24 cellular contexts compared by ENCODE assay signal in the genomic region with DNA sequence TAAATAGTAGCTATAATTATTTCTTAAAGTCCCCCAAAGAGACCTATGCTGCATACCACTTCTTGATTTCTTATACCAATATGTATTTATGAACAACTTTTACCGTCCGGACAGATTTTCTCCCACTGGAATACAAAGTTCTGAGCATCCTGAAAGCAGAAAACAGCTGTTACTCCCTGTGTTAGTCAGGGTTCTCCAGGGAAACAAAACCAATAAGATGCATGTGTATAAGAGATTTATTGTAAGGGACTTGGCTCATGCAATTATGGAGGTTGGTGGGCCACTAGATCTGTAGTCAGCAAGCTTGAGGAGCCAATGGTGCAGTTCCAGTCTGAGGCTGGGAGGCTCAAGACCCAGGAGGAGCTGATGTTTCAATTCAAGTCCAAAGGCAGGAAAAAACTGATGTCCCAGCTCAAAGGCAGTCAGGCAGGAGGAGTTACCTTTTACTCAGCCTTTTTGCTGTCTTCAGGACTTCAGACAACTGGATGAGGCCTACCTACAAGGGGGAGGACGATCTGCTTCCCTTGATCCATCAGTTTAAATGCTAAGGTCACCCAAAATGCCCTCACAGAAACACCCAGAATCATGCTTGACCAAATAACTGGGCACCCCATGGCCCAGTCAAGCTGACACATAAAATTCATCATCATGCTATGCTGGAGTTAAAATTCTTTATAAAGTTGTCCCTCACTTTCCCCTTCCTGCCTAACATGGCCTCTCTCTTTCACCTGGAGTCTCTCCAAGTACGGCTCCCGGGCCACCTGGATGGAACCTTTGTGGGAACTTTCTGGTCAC.
"Had no signal": no experiment of that assay in that cellular context is flagged by ENCODE, and none has a peak within 500 bp of the region (broad histone marks: within the 10 kb centered on the region; RNA-seq: fewer than 3 reads in every experiment).

No MANE protein-coding gene starts in this region.

- H3K36me3 ChIP-seq: left ventricle myocardium inferior, neural progenitor cell, neutrophil, right atrium auricular region, spleen, stomach, thyroid gland, transverse colon, upper lobe of right lung had no signal

- H3K4me1 ChIP-seq: left ventricle myocardium inferior, parathyroid adenoma, right atrium auricular region, stomach, testis, thyroid gland, transverse colon, upper lobe of right lung had no signal

- H3K9me3 Mint-ChIP-seq: mesothelial cell of epicardium; naive B cell; natural killer cell; nephron progenitor cell; neural progenitor cell; stimulated activated effector memory CD8-positive, alpha-beta T cell treated with anti-CD3 and anti-CD28 coated beads, Interleukin-12 subunit alpha, Interleukin-12 subunit beta, amount 100 ng/mL, for 72 hours had no signal

- DNase-seq: islet precursor cell; left ventricle myocardium inferior; naive B cell; natural killer cell; nephron progenitor cell; occipital lobe; small intestine; spleen; stimulated activated CD4-positive, alpha-beta T cell treated with anti-CD3 and anti-CD28 coated beads, Interleukin-4, amount 100 ng/mL, for 24 hours; stimulated activated naive CD8-positive, alpha-beta T cell treated with anti-CD3 and anti-CD28 coated beads, Interleukin-15, Interleukin-2, amounts not matched to agents 100 U/mL and 50 U/mL, for 24 hours; stomach; testis; thyroid gland; transverse colon; upper lobe of right lung had no signal

- H3K27ac Mint-ChIP-seq: mesothelial cell of epicardium; naive B cell; natural killer cell; nephron progenitor cell; neural progenitor cell; stimulated activated effector memory CD8-positive, alpha-beta T cell treated with anti-CD3 and anti-CD28 coated beads, Interleukin-12 subunit alpha, Interleukin-12 subunit beta, amount 100 ng/mL, for 72 hours had no signal

- H3K27me3 ChIP-seq: neural progenitor cell, right atrium auricular region, testis, thyroid gland had no signal

- ATAC-seq: natural killer cell; sciatic nerve; stimulated activated effector memory CD8-positive, alpha-beta T cell treated with anti-CD3 and anti-CD28 coated beads, Interleukin-12 subunit alpha, Interleukin-12 subunit beta, amount 100 ng/mL, for 72 hours; stimulated activated naive CD8-positive, alpha-beta T cell treated with anti-CD3 and anti-CD28 coated beads, Interleukin-15, Interleukin-2, amounts not matched to agents 100 U/mL and 50 U/mL, for 24 hours; upper lobe of right lung had no signal

- H3K4me3 ChIP-seq: hepatocyte, left ventricle myocardium inferior, lung, neural progenitor cell, right atrium auricular region, spleen, stomach, testis, thyroid gland, transverse colon, upper lobe of right lung had no signal

- H3K4me3 Mint-ChIP-seq: mesothelial cell of epicardium; naive B cell; natural killer cell; nephron progenitor cell; neural progenitor cell; stimulated activated effector memory CD8-positive, alpha-beta T cell treated with anti-CD3 and anti-CD28 coated beads, Interleukin-12 subunit alpha, Interleukin-12 subunit beta, amount 100 ng/mL, for 72 hours had no signal

- H3K27ac ChIP-seq: hepatocyte, left ventricle myocardium inferior, neural progenitor cell, neutrophil, parathyroid adenoma, right atrium auricular region, spleen, stomach, testis, thyroid gland, transverse colon, upper lobe of right lung had no signal

- H3K36me3 Mint-ChIP-seq: mesothelial cell of epicardium; natural killer cell; neural progenitor cell; stimulated activated effector memory CD8-positive, alpha-beta T cell treated with anti-CD3 and anti-CD28 coated beads, Interleukin-12 subunit alpha, Interleukin-12 subunit beta, amount 100 ng/mL, for 72 hours had no signal

- H3K4me1 Mint-ChIP-seq: natural killer cell; stimulated activated effector memory CD8-positive, alpha-beta T cell treated with anti-CD3 and anti-CD28 coated beads, Interleukin-12 subunit alpha, Interleukin-12 subunit beta, amount 100 ng/mL, for 72 hours had no signal

- H3K9me3 ChIP-seq: left ventricle myocardium inferior, neutrophil, right atrium auricular region, spleen, stomach, testis, thyroid gland, transverse colon, upper lobe of right lung had no signal
